In genomic region chr17:15651583-15652110, GRCh38 we compare ENCODE assay signal across 8 cellular contexts. TPM values are rescaled to one million over a fixed set of nuclear protein-coding genes. Genes with fewer than 3 reads are reported as not detected.
DNase-seq lines count a peak whose midpoint lies in the region; ATAC-seq and TF ChIP-seq lines count a peak whose summit lies in the region.

No MANE protein-coding gene starts in this region.

- DNase-seq in DMS79 (lab: John Stamatoyannopoulos, UW) = peak; percentile 72
- DNase-seq in GM23248 = peak; percentile 99
- peak; percentile 100 for DNase-seq in SJCRH30
- peak; percentile 95 to 97 for DNase-seq in left colon
- peak; percentile 48 for DNase-seq in stimulated activated CD4-positive, alpha-beta T cell treated with anti-CD3 and anti-CD28 coated beads, Interleukin-15, amount 100 ng/mL, for 24 hours
- DNase-seq in NCI-H1930 (lab: John Stamatoyannopoulos, UW) = no peak

- H4K20me1 ChIP-seq in GM23248 (ENCODE audit: insufficient read depth) (no peaks in the 10 kb centered on the region), Loucy (ENCODE audit: insufficient read depth, low read length, poor library complexity, severe bottlenecking) (no peaks in the 10 kb centered on the region)

- H3K9me3 ChIP-seq in GM23248 (ENCODE audit: low read depth) (no peaks in the 10 kb centered on the region), Loucy (ENCODE audit: insufficient read depth, low read depth, low read length) (no peaks in the 10 kb centered on the region), SJCRH30 (replicated peaks) (no peaks in the 10 kb centered on the region)

- H2AFZ ChIP-seq in GM23248 = peak overlapping the region; percentile 69
- peak overlapping the region; percentile 32 for H2AFZ ChIP-seq in Loucy (ENCODE audit: low read length)

- H3K36me3 ChIP-seq in GM23248 (ENCODE audit: low read depth) (no peaks in the 10 kb centered on the region), Loucy (ENCODE audit: insufficient read depth, low read length) (no peaks in the 10 kb centered on the region), SJCRH30 (peaks cover 8% of the 10 kb centered on the region)

- ATAC-seq in left colon = peak; percentile 88

- in situ Hi-C loops in GM23248 (cut with MboI) = no loop called here

- H3K9me2 ChIP-seq in GM23248 (ENCODE audit: insufficient read depth) (no peaks in the 10 kb centered on the region), Loucy (replicated peaks; ENCODE audit: low read depth, low read length) (no peaks in the 10 kb centered on the region)

- intact Hi-C loops in left colon (cut with DNase I, micrococcal nuclease) = no loop called here

- H3K27me3 ChIP-seq in GM23248 (replicated peaks; ENCODE audit: insufficient read depth) (no peaks in the 10 kb centered on the region), Loucy (ENCODE audit: insufficient read depth, low read length, poor library complexity, severe bottlenecking) (no peaks in the 10 kb centered on the region), SJCRH30 (no peaks in the 10 kb centered on the region)

- WGBS in GM23248 (ENCODE audit: low coverage in 1 of 2, low lambda C conversion rate in 2 of 2, missing lambda C conversion rate in 2 of 2), 2 experiments = 1% methylated on average over 7 to 8 of the region's 8 CpGs

- peak overlapping the region; percentile 81 for H3K4me3 ChIP-seq in GM23248
- peak overlapping the region; percentile 49 for H3K4me3 ChIP-seq in Loucy (ENCODE audit: low read length, poor library complexity, severe bottlenecking)
- H3K4me3 ChIP-seq in SJCRH30 = peak overlapping the region; percentile 66

- H3F3A ChIP-seq in GM23248 (ENCODE audit: insufficient read depth) (peaks cover 3% of the 10 kb centered on the region), Loucy (ENCODE audit: low read depth) (no peaks in the 10 kb centered on the region)

- H3K4me1 ChIP-seq in GM23248 (ENCODE audit: insufficient read depth) (peaks cover 24% of the 10 kb centered on the region), Loucy (ENCODE audit: insufficient read depth, low read length, poor library complexity, severe bottlenecking) (peaks cover 13% of the 10 kb centered on the region), SJCRH30 (peaks cover 46% of the 10 kb centered on the region)

- TF ChIP-seq CTCF in Loucy (conservative IDR thresholded peaks at IDR 0.05; ENCODE audit: low read length) = no peak

- H3K27ac ChIP-seq in GM23248 (peak overlapping the region; percentile 84), SJCRH30 (peak overlapping the region; percentile 87), cingulate gyrus (ENCODE audit: low read depth, low read length) (peak overlapping the region; percentile 25)

- H3K79me2 ChIP-seq in GM23248 (ENCODE audit: insufficient read depth) (peaks cover 19% of the 10 kb centered on the region; the same call in 1 of the 2 replicates), Loucy (ENCODE audit: insufficient read depth, low read length) (no peaks in the 10 kb centered on the region)

- H3K9ac ChIP-seq in GM23248 (peak overlapping the region; percentile 79), Loucy (ENCODE audit: low read depth, low read length, poor library complexity, severe bottlenecking) (peak overlapping the region; percentile 30)

- H3K4me2 ChIP-seq in GM23248 (ENCODE audit: unreplicated experiment) = peak overlapping the region; percentile 84
- H3K4me2 ChIP-seq in Loucy (ENCODE audit: low read depth, low read length, poor library complexity, severe bottlenecking) = peak overlapping the region; percentile 75

RNA-seq across cellular contexts. Expression of gene FBXW10B, which starts 32.1 kb away (rescaled TPM):
- total RNA-seq in GM23248 (2014; rRNA removed; shearing (Covaris generic)) = not detected in 2 replicates
- polyA plus RNA-seq in GM23248 (2016; fragmentation: Nextera tagmentation; extraction: Ambion mirVana) = 0.15 TPM in 1 of 2 replicates, not detected in the other
- total RNA-seq in SJCRH30 (2014; rRNA removed; shearing (Covaris generic)) = 0.10 and 0.12 TPM in 2 replicates
- total RNA-seq in left colon = 1 to 10 TPM in 1 of 2 donors, under 1 TPM in 1; 0.95 to 1.6 TPM

RNA-seq across cellular contexts. Expression of gene TRIM16, which starts 32.5 kb away (rescaled TPM):
- total RNA-seq in GM23248 (2014; rRNA removed; shearing (Covaris generic)) = 32.1 and 39.0 TPM in 2 replicates
- 21.3 and 23.2 TPM in 2 replicates for polyA plus RNA-seq in GM23248 (2016; fragmentation: Nextera tagmentation; extraction: Ambion mirVana)
- total RNA-seq in SJCRH30 (2014; rRNA removed; shearing (Covaris generic)) = 36.5 and 40.8 TPM in 2 replicates
- 10 to 100 TPM; 22.5 to 26.0 TPM for total RNA-seq in left colon

RNA-seq across cellular contexts. Expression of gene ZNF286A, which starts 47.9 kb away (rescaled TPM):
- 13.6 and 18.3 TPM in 2 replicates for total RNA-seq in GM23248 (2014; rRNA removed; shearing (Covaris generic))
- polyA plus RNA-seq in GM23248 (2016; fragmentation: Nextera tagmentation; extraction: Ambion mirVana) = 10.3 and 11.7 TPM in 2 replicates
- total RNA-seq in SJCRH30 (2014; rRNA removed; shearing (Covaris generic)) = 164 and 212 TPM in 2 replicates
- 1 to 10 TPM; 6.4 to 10.0 TPM for total RNA-seq in left colon

Comparison
In these comparisons a context has a peak if more than half of its experiments do, and no peak if none do; other contexts are left out.
1. DNase-seq: peak in DMS79 (single experiment), GM23248 (single experiment), SJCRH30 (2 of 2), left colon (2 of 2) and stimulated activated CD4-positive, alpha-beta T cell treated with anti-CD3 and anti-CD28 coated beads, Interleukin-15, amount 100 ng/mL, for 24 hours (single experiment); none in NCI-H1930 (0 of 2).
2. H3K27ac ChIP-seq: peak in every context shown above with its lines; median percentile 87 in SJCRH30; 84 in GM23248; 25 in cingulate gyrus.
3. Peak in every context shown above with its lines, with median percentiles within 50 percentile points of each other: H3K4me3 ChIP-seq.